ENCODE assay signal across 10 cellular contexts in the genomic region with DNA sequence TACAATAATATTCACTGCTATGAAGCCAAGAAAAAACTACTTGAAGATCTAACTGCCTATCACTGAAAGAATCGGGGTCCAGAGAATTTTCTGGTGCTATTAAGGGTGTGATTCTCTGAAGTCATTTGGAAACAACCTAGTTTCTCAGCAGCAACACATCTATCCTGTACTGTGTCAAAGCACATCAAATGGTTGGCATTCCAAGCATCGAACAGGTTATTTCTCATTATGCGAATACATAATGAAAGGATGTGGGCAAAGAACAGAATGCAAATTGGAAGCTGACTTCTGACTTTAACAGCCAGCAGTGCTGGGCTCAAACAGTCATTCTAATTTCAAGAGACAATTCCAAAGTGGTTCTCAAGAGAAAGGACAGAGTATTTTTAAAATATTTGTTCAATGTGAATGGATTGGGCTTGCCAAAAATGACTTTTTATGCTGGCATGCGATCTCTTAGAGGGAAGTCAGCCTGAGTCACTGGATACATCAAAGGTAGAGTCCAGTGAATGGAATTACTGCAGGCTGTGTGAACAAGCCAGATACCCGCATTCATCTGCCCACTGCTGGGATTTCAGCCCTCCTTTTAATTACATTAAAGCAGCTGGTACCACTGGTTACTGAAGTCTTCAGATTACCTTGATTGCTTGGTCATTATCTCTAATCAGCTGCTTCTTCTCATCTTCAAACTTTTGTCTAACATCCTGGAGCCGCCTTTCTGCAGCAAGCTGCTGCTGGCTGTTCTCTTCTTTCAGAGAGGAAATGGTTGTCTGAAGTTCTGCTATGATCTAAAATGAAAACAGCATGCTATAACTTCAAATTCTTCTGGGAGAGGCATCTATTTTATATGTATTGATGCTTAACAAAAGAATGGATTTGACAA.
DNase-seq lines count a peak whose midpoint lies in the region; ATAC-seq, FAIRE-seq and TF ChIP-seq lines count a peak whose summit lies in the region.
"Had no signal": no experiment of that assay in that cellular context is flagged by ENCODE, and none has a peak within 500 bp of the region (broad histone marks: within the 10 kb centered on the region; RNA-seq: fewer than 3 reads in every experiment).

No MANE protein-coding gene starts in this region.

- H3K18ac ChIP-seq in trophoblast cell (ENCODE audit: low read length): no peak overlapping the region

- no peaks in the 10 kb centered on the region for H3K27me3 ChIP-seq in trophoblast cell (ENCODE audit: insufficient read depth, low read length)
- H3K27me3 ChIP-seq: transverse colon had no signal

- no peak overlapping the region for H4K8ac ChIP-seq in trophoblast cell (ENCODE audit: low read depth, low read length)

- no peak overlapping the region for H3K27ac ChIP-seq in trophoblast cell (ENCODE audit: low read depth, low read length)

- ATAC-seq in HG02763 (IDR thresholded peaks at IDR 0.05; ENCODE audit: unreplicated experiment): no peak
- ATAC-seq in mucosa of descending colon: no peak

- no peaks in the 10 kb centered on the region for H3K79me1 ChIP-seq in trophoblast cell (ENCODE audit: low read length)

- H2BK12ac ChIP-seq in trophoblast cell (ENCODE audit: low read length): no peak overlapping the region

- no peak overlapping the region for H3K4me2 ChIP-seq in trophoblast cell (ENCODE audit: low read length)

- no peak overlapping the region for H2BK120ac ChIP-seq in trophoblast cell (ENCODE audit: insufficient read depth, low read length, poor library complexity)

- no peak overlapping the region for H3K23ac ChIP-seq in trophoblast cell (ENCODE audit: low read length)

- H3K4me1 ChIP-seq in trophoblast cell (ENCODE audit: control insufficient read depth in 1 of 2, insufficient read depth in 2 of 2, low read length in 2 of 2) (no peaks in the 10 kb centered on the region), mucosa of descending colon (ENCODE audit: low read depth) (no peaks in the 10 kb centered on the region)
- H3K4me1 ChIP-seq: transverse colon had no signal

- H3K14ac ChIP-seq in trophoblast cell (ENCODE audit: low read length): no peak overlapping the region

- H3K4ac ChIP-seq in trophoblast cell (ENCODE audit: low read depth, low read length): no peak overlapping the region

- TF ChIP-seq CTCF in epithelial cell of proximal tubule (conservative IDR thresholded peaks at IDR 0.05; ENCODE audit: low read depth, low read length) (no peak), mucosa of descending colon (IDR thresholded peaks at IDR 0.05) (no peak)

- H4K91ac ChIP-seq in trophoblast cell (ENCODE audit: low read depth, low read length): no peak overlapping the region

- DNase-seq in H54 (ENCODE audit: insufficient read length, low spot score): peak; percentile 49
- DNase-seq in RCC 7860 (ENCODE audit: low spot score): peak; percentile 27
- DNase-seq in epithelial cell of proximal tubule (ENCODE audit: low read depth): peak; percentile 22
- DNase-seq in trophoblast cell: peak; percentile 91 to 95
- no peak for DNase-seq in mucosa of descending colon
- DNase-seq in NCI-H526 treated with DMSO at 0.1 percent for 48 hours (lab: John Stamatoyannopoulos, UW): no peak
- no peak for DNase-seq in NOMO-1 treated with dmso at 0.1 percent for 144 hours (lab: John Stamatoyannopoulos, UW; ENCODE audit: unreplicated experiment)
- DNase-seq: NCI-H510A treated with DMSO at 0.1 percent for 48 hours, transverse colon had no signal

- H3K79me2 ChIP-seq in trophoblast cell (ENCODE audit: control insufficient read depth, insufficient read depth, low read length, poor library complexity): no peaks in the 10 kb centered on the region

- no peak for TF ChIP-seq POLR2A in H54 (IDR thresholded peaks at IDR 0.05; ENCODE audit: low read depth, low read length)

- no peaks in the 10 kb centered on the region for H3K36me3 ChIP-seq in trophoblast cell (ENCODE audit: control insufficient read depth in 1 of 2, insufficient read depth in 2 of 2, low read length in 2 of 2)
- H3K36me3 ChIP-seq in mucosa of descending colon (ENCODE audit: low read depth): no peaks in the 10 kb centered on the region
- H3K36me3 ChIP-seq: transverse colon had no signal

- no peak overlapping the region for H3K4me3 ChIP-seq in epithelial cell of proximal tubule (ENCODE audit: low read depth, low read length)
- H3K4me3 ChIP-seq in trophoblast cell (ENCODE audit: low read depth, low read length): no peak overlapping the region
- H3K4me3 ChIP-seq in mucosa of descending colon: no peak overlapping the region
- H3K4me3 ChIP-seq: transverse colon had no signal

- H3K9me3 ChIP-seq in trophoblast cell (ENCODE audit: insufficient read depth, low read depth, low read length) (no peaks in the 10 kb centered on the region), mucosa of descending colon (peaks cover 4% of the 10 kb centered on the region)
- H3K9me3 ChIP-seq: transverse colon had no signal

- intact Hi-C loops in mucosa of descending colon (cut with DNase I, micrococcal nuclease): no loop called here

- H4K12ac ChIP-seq in trophoblast cell (ENCODE audit: low read depth, low read length): no peak overlapping the region

- H2AK5ac ChIP-seq in trophoblast cell (ENCODE audit: low read length): no peak overlapping the region

- no CpG with 5 or more reads among the region's 6 CpGs for WGBS in trophoblast cell (ENCODE audit: extremely low coverage, insufficient coverage, insufficient read length)

- peak; percentile 100 for FAIRE-seq in H54 (lab: Jason Lieb, UNC)
- FAIRE-seq in RCC 7860 (lab: Jason Lieb, UNC): no peak

- H2AFZ ChIP-seq in trophoblast cell (ENCODE audit: insufficient read depth, low read length, poor library complexity): no peak overlapping the region

- no peak overlapping the region for H3K9ac ChIP-seq in trophoblast cell (ENCODE audit: low read length)

- H2BK5ac ChIP-seq in trophoblast cell (ENCODE audit: low read depth, low read length, poor library complexity): no peak overlapping the region

Comparison
In these comparisons a context has a peak if more than half of its experiments do, and no peak if none do; other contexts are left out.
1. DNase-seq: peak in H54 (single experiment), RCC 7860 (single experiment), epithelial cell of proximal tubule (single experiment) and trophoblast cell (2 of 2); none in mucosa of descending colon (0 of 3), NCI-H526 treated with DMSO at 0.1 percent for 48 hours (single experiment) and NOMO-1 treated with dmso at 0.1 percent for 144 hours (single experiment).